In genomic region chr19:51904331-51905165, GRCh38 we compare ENCODE assay signal across 8 cellular contexts. TPM values are rescaled to one million over a fixed set of nuclear protein-coding genes. Genes with fewer than 3 reads are reported as not detected.
A peak's percentile ranks its signal among the peaks of the same experiment; 100 is the strongest.
DNase-seq lines count a peak whose midpoint lies in the region; ATAC-seq and TF ChIP-seq lines count a peak whose summit lies in the region.

ZNF649 (minus strand) TSS chr19:51905017; CDS start chr19:51900107, 4,910 bp downstream.

- ATAC-seq in GM21786 (IDR thresholded peaks at IDR 0.05; ENCODE audit: unreplicated experiment), result peak; percentile 45

- H3K4me1 ChIP-seq in left ventricle myocardium inferior, result peaks cover 19% of the 10 kb centered on the region
- H3K4me1 ChIP-seq in tibial nerve, result peaks cover 0 to 19% (median 8%) of the 10 kb centered on the region in 4 donors

- peak in 1 of 2 donors; percentile 35 for TF ChIP-seq POLR2A in tibial nerve (IDR thresholded peaks at IDR 0.05)

- peak; percentile 58 for DNase-seq in DMS153 treated with DMSO at 0.1 percent for 48 hours (lab: John Stamatoyannopoulos, UW; ENCODE audit: unreplicated experiment)
- peak; percentile 64 for DNase-seq in NCI-H1092 treated with DMSO at 0.1 percent for 48 hours (lab: John Stamatoyannopoulos, UW)
- DNase-seq in T-helper 2 cell, result peak; percentile 46 to 88 (median 66)
- peak; percentile 8 to 86 (median 68) for DNase-seq in amygdala (lab: John Stamatoyannopoulos, UW)
- DNase-seq in left ventricle myocardium inferior, result peak; percentile 77
- DNase-seq in pons (ENCODE audit: low spot score), result peak; percentile 89
- peak; percentile 60 to 75 for DNase-seq in tibial nerve (ENCODE audit: low spot score in 2 of 2)

- peak in 1 of 2 donors; percentile 77 for TF ChIP-seq EP300 in tibial nerve (IDR thresholded peaks at IDR 0.05)

- H3K27ac ChIP-seq in left ventricle myocardium inferior (replicated peaks) (peak within 1 kb of the TSS; percentile 89), tibial nerve (peak within 1 kb of the TSS; percentile 75 to 94 (median 85))

- TF ChIP-seq CTCF in left ventricle myocardium inferior (IDR thresholded peaks at IDR 0.05; ENCODE audit: borderline replicate concordance), result peak; percentile 13
- TF ChIP-seq CTCF in tibial nerve (IDR thresholded peaks at IDR 0.05), result no peak

- H3K4me3 ChIP-seq in left ventricle myocardium inferior (peak within 1 kb of the TSS; percentile 87), tibial nerve (peak within 1 kb of the TSS; percentile 46 to 86 (median 73))

- WGBS in tibial nerve, 2 donors, result 1% methylated on average over 43 of the region's 43 CpGs

- H3K9me3 ChIP-seq in left ventricle myocardium inferior (replicated peaks), result peaks cover 36% of the 10 kb centered on the region
- peaks cover 0 to 41% (median 3%) of the 10 kb centered on the region in 4 donors for H3K9me3 ChIP-seq in tibial nerve

- intact Hi-C loops in left ventricle myocardium inferior (cut with micrococcal nuclease), result no loop called here

- peaks cover 35% of the 10 kb centered on the region for H3K27me3 ChIP-seq in left ventricle myocardium inferior (ENCODE audit: low read depth)
- peaks cover 0 to 14% of the 10 kb centered on the region in 2 donors for H3K27me3 ChIP-seq in tibial nerve

- peaks cover 24% of the 10 kb centered on the region for H3K36me3 ChIP-seq in left ventricle myocardium inferior
- peaks cover 0 to 30% (median 6%) of the 10 kb centered on the region in 3 donors for H3K36me3 ChIP-seq in tibial nerve

RNA-seq across cellular contexts. Expression of gene ZNF649, which starts in this region (rescaled TPM):
- total RNA-seq in left ventricle myocardium inferior (7.5 TPM), tibial nerve (10 to 100 TPM; 11.4 to 16.8 (median 12.1) TPM)

Comparison
In these comparisons a context has a peak if more than half of its experiments do, and no peak if none do; other contexts are left out.
1. Peak in every context shown above with its lines: DNase-seq, ATAC-seq, H3K4me3 ChIP-seq and H3K27ac ChIP-seq.